1 cellular context compared by ENCODE assay signal in genomic region chr7:30896783-30897617, GRCh38.
TF ChIP-seq lines count a peak whose summit lies in the region.

No MANE protein-coding gene starts in this region.

TF ChIP-seq in K562, 482 proteins besides CTCF, POLR2A, EP300 and RAD21 (continued from another document and continues in another):
- TF ChIP-seq ZNF407 (IDR thresholded peaks at IDR 0.05; ENCODE audit: low read depth) (no peak), E2F1 (CRISPR knock-in tag; IDR thresholded peaks at IDR 0.05) (peak; percentile 76; the same call in 1 of the 2 replicates), TAL1 (IDR thresholded peaks at IDR 0.05) (peak; percentile 94), ZBTB8A (IDR thresholded peaks at IDR 0.05; ENCODE audit: partially characterized antibody) (no peak), GATAD2B (IDR thresholded peaks at IDR 0.05; ENCODE audit: borderline replicate concordance) (peak; percentile 43; the same call in 1 of the 2 replicates), ZNF764 (CRISPR knock-in tag; IDR thresholded peaks at IDR 0.05; ENCODE audit: low read depth) (no peak), KDM5B (IDR thresholded peaks at IDR 0.05; ENCODE audit: insufficient replicate concordance, low read depth, low read length) (no peak), SRF (CRISPR knock-in tag; IDR thresholded peaks at IDR 0.05) (no peak), MAX (CRISPR knock-in tag; IDR thresholded peaks at IDR 0.05) (peak; percentile 62; the same call in 1 of the 2 replicates), ZNF318 (IDR thresholded peaks at IDR 0.05; ENCODE audit: borderline replicate concordance in 1 of 2, low read depth in 1 of 2) (no peak), ZC3H4 (CRISPR knock-in tag; IDR thresholded peaks at IDR 0.05; ENCODE audit: borderline replicate concordance) (no peak), ZFP36 (IDR thresholded peaks at IDR 0.05; ENCODE audit: low read depth, low read length, partially characterized antibody) (peak; percentile 95), PHF20 (IDR thresholded peaks at IDR 0.05; ENCODE audit: partially characterized antibody) (no peak), SMAD2 (IDR thresholded peaks at IDR 0.05; ENCODE audit: low read depth, low read length) (no peak), SIN3A (IDR thresholded peaks at IDR 0.05; ENCODE audit: borderline replicate concordance in 2 of 2, control insufficient read depth in 1 of 2, low read depth in 2 of 2, low read length in 2 of 2) (peak in 1 of 2 experiments; percentile 72; a peak in 1 of 4 replicates), ZBTB26 (CRISPR knock-in tag; IDR thresholded peaks at IDR 0.05) (no peak), CBX8 (IDR thresholded peaks at IDR 0.05; ENCODE audit: borderline replicate concordance, extremely low read depth, low read depth, low read length, poor library complexity, severe bottlenecking) (no peak), SRSF9 (IDR thresholded peaks at IDR 0.05; ENCODE audit: borderline replicate concordance, low read depth, low read length) (no peak), BRD4 (IDR thresholded peaks at IDR 0.05) (no peak), HNRNPK (IDR thresholded peaks at IDR 0.05; ENCODE audit: low read depth, low read length, poor library complexity, severe bottlenecking) (no peak), ZNF316 (IDR thresholded peaks at IDR 0.05) (no peak), ZNF778 (CRISPR knock-in tag; IDR thresholded peaks at IDR 0.05) (no peak), RUNX1 (IDR thresholded peaks at IDR 0.05; ENCODE audit: low read depth) (peak; percentile 81), CUX1 (CRISPR knock-in tag; IDR thresholded peaks at IDR 0.05) (no peak), MCM5 (IDR thresholded peaks at IDR 0.05; ENCODE audit: low read depth) (no peak), STAT5B (CRISPR knock-in tag; IDR thresholded peaks at IDR 0.05) (no peak), ZNF696 (CRISPR knock-in tag; conservative IDR thresholded peaks at IDR 0.05) (no peak), IFI16 (CRISPR knock-in tag; IDR thresholded peaks at IDR 0.05) (no peak), ZNF436 (CRISPR knock-in tag; IDR thresholded peaks at IDR 0.05) (peak; percentile 79), RBFOX2 (IDR thresholded peaks at IDR 0.05; ENCODE audit: low read depth, low read length) (no peak)
